17 cellular contexts compared by ENCODE assay signal in genomic region chr17:15306406-15306970, GRCh38. TPM values are rescaled to one million over a fixed set of nuclear protein-coding genes. Genes with fewer than 3 reads are reported as not detected.
DNase-seq lines count a peak whose midpoint lies in the region; ATAC-seq and TF ChIP-seq lines count a peak whose summit lies in the region.
"Had no signal": no experiment of that assay in that cellular context is flagged by ENCODE, and none has a peak within 500 bp of the region (broad histone marks: within the 10 kb centered on the region; RNA-seq: fewer than 3 reads in every experiment).

No MANE protein-coding gene starts in this region.

- H3K27ac ChIP-seq in ascending aorta (no peak overlapping the region), Karpas-422 (ENCODE audit: low read length) (no peak overlapping the region)
- H3K27ac ChIP-seq: foreskin keratinocyte had no signal

- H3K9ac ChIP-seq in Karpas-422 (ENCODE audit: low read length): no peak overlapping the region

- H3K4me2 ChIP-seq in Karpas-422 (ENCODE audit: low read depth, low read length, poor library complexity, severe bottlenecking): no peak overlapping the region

- no peaks in the 10 kb centered on the region for H4K20me1 ChIP-seq in Karpas-422 (ENCODE audit: insufficient read depth, low read depth, low read length)

- no peaks in the 10 kb centered on the region for H3K9me2 ChIP-seq in Karpas-422 (replicated peaks; ENCODE audit: insufficient read depth, low read length)

- ATAC-seq in sciatic nerve: peak; percentile 28
- ATAC-seq: foreskin keratinocyte had no signal

- DNase-seq in EL: peak; percentile 20
- no peak for DNase-seq in ascending aorta (ENCODE audit: low spot score in 2 of 2)
- DNase-seq in foreskin fibroblast: peak in 1 of 2 donors; percentile 18
- no peak for DNase-seq in sciatic nerve (ENCODE audit: low spot score)
- no peak for DNase-seq in NCI-H526 treated with DMSO at 0.1 percent for 48 hours (lab: John Stamatoyannopoulos, UW)
- DNase-seq in NCI-H128 (lab: John Stamatoyannopoulos, UW; ENCODE audit: unreplicated experiment): no peak
- no peak for DNase-seq in NCI-H2196 (lab: John Stamatoyannopoulos, UW; ENCODE audit: unreplicated experiment)
- DNase-seq in Karpas-422: no peak
- DNase-seq: activated B cell treated with CpG ODN at 0.5 μM for 24 hours; foreskin keratinocyte; GDM1; H9; NCI-H1048; NCI-H2171; RPMI8226; small intestine; stimulated activated naive CD4-positive, alpha-beta T cell had no signal

- H3K36me3 ChIP-seq in ascending aorta (no peaks in the 10 kb centered on the region), Karpas-422 (ENCODE audit: insufficient read depth, low read length) (no peaks in the 10 kb centered on the region)

- H3K27me3 ChIP-seq in ascending aorta: no peaks in the 10 kb centered on the region
- H3K27me3 ChIP-seq in Karpas-422 (ENCODE audit: low read length): no peaks in the 10 kb centered on the region

- H3K4me3 ChIP-seq in ascending aorta: peak overlapping the region; percentile 39 to 50
- H3K4me3 ChIP-seq in foreskin fibroblast (ENCODE audit: low read depth in 1 of 2, low read length in 2 of 2): peak overlapping the region; percentile 0 to 10
- no peak overlapping the region for H3K4me3 ChIP-seq in Karpas-422 (ENCODE audit: low read length)

- intact Hi-C loops in ascending aorta (cut with DNase I): no loop called here
- intact Hi-C loops in sciatic nerve (cut with DNase I): no loop called here

- no peaks in the 10 kb centered on the region for H3K9me3 ChIP-seq in ascending aorta
- H3K9me3 ChIP-seq in Karpas-422 (ENCODE audit: low read length): no peaks in the 10 kb centered on the region

- H3K4me1 ChIP-seq in ascending aorta: no peaks in the 10 kb centered on the region
- no peaks in the 10 kb centered on the region for H3K4me1 ChIP-seq in Karpas-422 (ENCODE audit: low read length)

- TF ChIP-seq CTCF in ascending aorta (IDR thresholded peaks at IDR 0.05): no peak
- TF ChIP-seq CTCF in foreskin fibroblast (IDR thresholded peaks at IDR 0.05; ENCODE audit: low read depth, low read length): no peak

- no peaks in the 10 kb centered on the region for H3K79me2 ChIP-seq in Karpas-422 (ENCODE audit: low read length)

- no peak overlapping the region for H2AFZ ChIP-seq in Karpas-422 (ENCODE audit: low read length)

RNA-seq across cellular contexts. Expression of gene TEKT3, which starts 34.9 kb away (rescaled TPM):
- total RNA-seq in ascending aorta (not detected), sciatic nerve (3.5 TPM)
- not detected in 2 replicates for total RNA-seq in Karpas-422 (2014; rRNA removed; shearing (Covaris generic); ENCODE audit: low replicate concordance)
- total RNA-seq: activated B cell treated with CpG ODN at 0.5 μM for 24 hours, foreskin keratinocyte had no signal

RNA-seq across cellular contexts. Expression of gene PMP22, which starts 41.4 kb away (rescaled TPM):
- 199 TPM for total RNA-seq in ascending aorta
- 2,465 TPM for total RNA-seq in sciatic nerve
- not detected in 2 replicates for total RNA-seq in Karpas-422 (2014; rRNA removed; shearing (Covaris generic); ENCODE audit: low replicate concordance)
- total RNA-seq: activated B cell treated with CpG ODN at 0.5 μM for 24 hours had no signal

Comparison
In these comparisons a context has a peak if more than half of its experiments do, and no peak if none do; other contexts are left out.
1. RNA of gene PMP22, which starts 41.4 kb away (total RNA-seq): 2,465 TPM in sciatic nerve (single experiment) and 199 TPM in ascending aorta (single experiment); not detected in Karpas-422; every median in the first group is over 100 times any median in the second.